In genomic region chr13:110403721-110404120, GRCh38 we compare ENCODE assay signal across 19 cellular contexts.
DNase-seq lines count a peak whose midpoint lies in the region; ATAC-seq and TF ChIP-seq lines count a peak whose summit lies in the region.
"Had no signal": no experiment of that assay in that cellular context is flagged by ENCODE, and none has a peak within 500 bp of the region (broad histone marks: within the 10 kb centered on the region; RNA-seq: fewer than 3 reads in every experiment).

No MANE protein-coding gene starts in this region.

- H3K27ac ChIP-seq in ACC112 (ENCODE audit: low read depth, low read length) (peak overlapping the region; percentile 99), rectal smooth muscle tissue (ENCODE audit: low read depth, low read length) (peak overlapping the region; percentile 10), SJCRH30 (no peak overlapping the region)
- H3K27ac ChIP-seq: body of pancreas had no signal

- H3K4me1 ChIP-seq in ACC112 (ENCODE audit: control insufficient read depth, insufficient read depth, low read length, unreplicated experiment) (peaks cover 88% of the 10 kb centered on the region), adipocyte (ENCODE audit: control insufficient read depth, insufficient read depth, low read length) (peaks cover 66% of the 10 kb centered on the region), rectal smooth muscle tissue (ENCODE audit: control insufficient read depth, insufficient read depth, low read length) (peaks cover 38% of the 10 kb centered on the region), SJCRH30 (peaks cover 16% of the 10 kb centered on the region)
- H3K4me1 ChIP-seq: body of pancreas had no signal

- ATAC-seq in HG03139 (IDR thresholded peaks at IDR 0.05; ENCODE audit: unreplicated experiment): no peak
- no peak for ATAC-seq in HG02798 (IDR thresholded peaks at IDR 0.05; ENCODE audit: poor library complexity, unreplicated experiment)
- ATAC-seq: body of pancreas; heart left ventricle; left colon; natural killer cell treated with Interleukin-12 subunit alpha and Interleukin-12 subunit beta and Interleukin-15 and Interleukin-18, amount 100 ng/mL, for 72 hours; Panc1; stimulated activated memory B cell treated with anti-CD40 and anti-IgM and Interleukin-4, amounts not matched to agents 10 μg/mL and 1 μg/mL and 100 μg/mL, for 72 hours had no signal

- no peak for DNase-seq in adipocyte (ENCODE audit: low read depth)
- DNase-seq in fibroblast of mammary gland (ENCODE audit: low read depth): peak; percentile 46
- DNase-seq in occipital lobe (lab: John Stamatoyannopoulos, UW): no peak
- no peak for DNase-seq in SJCRH30
- DNase-seq: activated CD4-positive, alpha-beta T cell treated with anti-CD3 and anti-CD28 coated beads for 4 hours; body of pancreas; endodermal cell; heart left ventricle; left colon; NCI-H1417 treated with DMSO at 0.1 percent for 48 hours had no signal

- H3K27me3 ChIP-seq in ACC112 (ENCODE audit: insufficient read depth, low read length) (no peaks in the 10 kb centered on the region), adipocyte (replicated peaks; ENCODE audit: control insufficient read depth, insufficient read depth, low read length) (no peaks in the 10 kb centered on the region), rectal smooth muscle tissue (ENCODE audit: control insufficient read depth, insufficient read depth, low read length) (no peaks in the 10 kb centered on the region), SJCRH30 (no peaks in the 10 kb centered on the region)
- H3K27me3 ChIP-seq: body of pancreas, heart left ventricle, tibial nerve had no signal

- TF ChIP-seq CTCF in fibroblast of mammary gland (conservative IDR thresholded peaks at IDR 0.05; ENCODE audit: control insufficient read depth, insufficient read depth, low read depth, low read length): no peak

- H3K4me3 ChIP-seq in ACC112 (ENCODE audit: low read depth, low read length): no peak overlapping the region
- no peak overlapping the region for H3K4me3 ChIP-seq in adipocyte (ENCODE audit: low read length)
- H3K4me3 ChIP-seq in fibroblast of mammary gland (ENCODE audit: control insufficient read depth, low read depth, low read length): no peak overlapping the region
- no peak overlapping the region for H3K4me3 ChIP-seq in rectal smooth muscle tissue (ENCODE audit: low read length)
- H3K4me3 ChIP-seq in SJCRH30: no peak overlapping the region
- H3K4me3 ChIP-seq: body of pancreas, heart left ventricle, skin epidermis, tibial nerve had no signal

- no peak overlapping the region for H2AFZ ChIP-seq in ACC112 (ENCODE audit: low read length, unreplicated experiment)

- peak overlapping the region; percentile 28 for H3K9ac ChIP-seq in adipocyte (ENCODE audit: low read length)
- no peak overlapping the region for H3K9ac ChIP-seq in rectal smooth muscle tissue (ENCODE audit: low read length)

- no peaks in the 10 kb centered on the region for H3K9me3 ChIP-seq in adipocyte (ENCODE audit: control insufficient read depth, low read length)
- H3K9me3 ChIP-seq in SJCRH30 (replicated peaks): no peaks in the 10 kb centered on the region
- H3K9me3 ChIP-seq: body of pancreas, heart left ventricle, tibial nerve had no signal

- H3K36me3 ChIP-seq in ACC112 (ENCODE audit: insufficient read depth, low read length): no peaks in the 10 kb centered on the region
- H3K36me3 ChIP-seq in adipocyte (ENCODE audit: control insufficient read depth, insufficient read depth, low read length, severe bottlenecking): peaks cover 31% of the 10 kb centered on the region
- no peaks in the 10 kb centered on the region for H3K36me3 ChIP-seq in rectal smooth muscle tissue (ENCODE audit: control insufficient read depth, insufficient read depth, low read length)
- H3K36me3 ChIP-seq in SJCRH30: peaks cover 8% of the 10 kb centered on the region; the same call in 1 of the 2 replicates
- H3K36me3 ChIP-seq: tibial nerve had no signal

- peaks cover 12% of the 10 kb centered on the region for H3K79me2 ChIP-seq in ACC112 (ENCODE audit: control insufficient read depth, insufficient read depth, low read length, unreplicated experiment)
